ENCODE assay signal across 1 cellular context in the genomic region with DNA sequence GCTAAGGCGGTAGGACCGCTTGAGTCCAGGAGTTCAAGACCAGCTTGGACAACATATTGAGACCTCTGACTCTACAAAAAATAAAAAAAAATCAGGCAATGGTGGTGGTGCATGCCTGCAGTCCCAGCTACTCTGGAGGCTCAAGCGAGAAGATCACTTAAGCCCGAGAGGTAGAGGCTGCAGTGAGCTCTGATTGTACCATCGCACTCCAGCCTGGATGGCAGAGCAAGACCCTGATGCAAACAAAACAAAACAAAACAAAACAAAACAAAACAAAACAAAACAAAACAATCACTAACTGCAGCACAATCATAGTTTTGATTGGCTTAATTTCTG.
TF ChIP-seq lines count a peak whose summit lies in the region.

No MANE protein-coding gene starts in this region.

TF ChIP-seq in HCT116, 20 proteins besides CTCF, POLR2A, EP300 and RAD21:
- no peak for TF ChIP-seq ZNF274 (IDR thresholded peaks at IDR 0.05; ENCODE audit: low read depth, low read length)
- TF ChIP-seq ZBTB33 (IDR thresholded peaks at IDR 0.05; ENCODE audit: extremely low read depth, insufficient replicate concordance, low read length) = no peak
- no peak for TF ChIP-seq EGR1 (IDR thresholded peaks at IDR 0.05; ENCODE audit: low read depth)
- no peak for TF ChIP-seq SP1 (IDR thresholded peaks at IDR 0.05; ENCODE audit: low read depth)
- TF ChIP-seq SIN3A (IDR thresholded peaks at IDR 0.05; ENCODE audit: low read depth) = no peak
- TF ChIP-seq ELF1 (IDR thresholded peaks at IDR 0.05; ENCODE audit: borderline replicate concordance, low read depth) = no peak
- TF ChIP-seq JUND (IDR thresholded peaks at IDR 0.05) = no peak
